ENCODE assay signal across 7 cellular contexts in genomic region chr3:123225557-123225956, GRCh38.
"Had no signal": no experiment of that assay in that cellular context is flagged by ENCODE, and none has a peak within 500 bp of the region (broad histone marks: within the 10 kb centered on the region; RNA-seq: fewer than 3 reads in every experiment).

No MANE protein-coding gene starts in this region.

- DNase-seq: KBM-7, KG1 had no signal

- H3K9ac ChIP-seq: KMS-11 had no signal

- H3K4me3 Mint-ChIP-seq: IgD-negative memory B cell had no signal

- ATAC-seq: K562 had no signal

- H3K27ac ChIP-seq: HL-60, KMS-11 had no signal

- H3K27ac Mint-ChIP-seq: IgD-negative memory B cell had no signal

- H3K4me3 ChIP-seq: K562 had no signal

- H3K4me2 ChIP-seq: KMS-11 had no signal

- FAIRE-seq: HTR-8/SVneo, K562 had no signal
